18 cellular contexts compared by ENCODE assay signal in the genomic region with DNA sequence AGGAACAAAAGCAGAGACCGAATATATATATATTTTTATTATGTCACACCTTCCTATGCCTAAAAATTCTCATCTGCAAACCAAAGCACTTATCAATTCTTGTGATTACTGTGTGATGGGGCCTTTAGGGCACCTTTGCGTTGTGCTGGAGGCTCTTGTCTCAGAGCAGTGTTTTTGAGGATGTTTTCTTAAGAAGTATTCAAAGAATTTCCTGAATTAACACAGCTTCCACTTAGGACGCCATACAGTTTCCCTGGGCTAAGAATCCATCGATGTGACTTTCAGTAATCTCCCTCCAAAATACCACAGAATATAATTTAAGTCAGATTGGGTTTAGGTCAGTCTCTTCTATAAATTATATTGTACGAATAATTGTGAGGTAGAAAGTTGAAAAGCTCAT. TPM values are rescaled to one million over a fixed set of nuclear protein-coding genes. Genes with fewer than 3 reads are reported as not detected.
DNase-seq lines count a peak whose midpoint lies in the region; ATAC-seq, FAIRE-seq and TF ChIP-seq lines count a peak whose summit lies in the region.
"Had no signal": no experiment of that assay in that cellular context is flagged by ENCODE, and none has a peak within 500 bp of the region (broad histone marks: within the 10 kb centered on the region; RNA-seq: fewer than 3 reads in every experiment).

No MANE protein-coding gene starts in this region.

- H4K20me1 ChIP-seq in HepG2 (ENCODE audit: insufficient read depth, low read length): no peaks in the 10 kb centered on the region

- no peak overlapping the region for H2BK120ac ChIP-seq in mesendoderm (ENCODE audit: low read depth, low read length)

- TF ChIP-seq POLR2A in HepG2 (IDR thresholded peaks at IDR 0.05; ENCODE audit: insufficient read depth in 1 of 2, low read depth in 2 of 2, low read length in 2 of 2): no peak

- H3K27ac ChIP-seq in CD4-positive, alpha-beta T cell (ENCODE audit: low read depth, low read length): no peak overlapping the region
- H3K27ac ChIP-seq in mesendoderm (ENCODE audit: low read depth, low read length) (no peak overlapping the region), HepG2 (ENCODE audit: extremely low read length, insufficient read depth, low read length) (no peak overlapping the region)

- no peak overlapping the region for H3K4ac ChIP-seq in mesendoderm (ENCODE audit: low read depth, low read length)

- no peaks in the 10 kb centered on the region for H3K36me3 Mint-ChIP-seq in CD4-positive, alpha-beta T cell (ENCODE audit: low read depth)

- H3K4me1 Mint-ChIP-seq in CD4-positive, alpha-beta T cell (ENCODE audit: low read depth): peaks cover 17% of the 10 kb centered on the region

- no peak overlapping the region for H3K27ac Mint-ChIP-seq in CD4-positive, alpha-beta T cell

- CTCF ChIA-PET in CD4-positive, alpha-beta T cell (lab: Charles Lee): interaction anchor here (1.0 kb wide), 1 partner anchor 10 kb away, joined by 4 read pairs; no protein-coding TSS in a partner anchor
- CTCF ChIA-PET in HepG2 (lab: Yijun Ruan, JAX; ENCODE audit: low intra/inter-chr PET ratio, low total read pairs): no interaction called here

- no peak overlapping the region for H3K18ac ChIP-seq in mesendoderm (ENCODE audit: low read length)

- H3K9me3 Mint-ChIP-seq in CD4-positive, alpha-beta T cell: no peaks in the 10 kb centered on the region

- H3K4me1 ChIP-seq in mesendoderm (ENCODE audit: control insufficient read depth, low read depth, low read length): no peaks in the 10 kb centered on the region
- peaks cover 9% of the 10 kb centered on the region for H3K4me1 ChIP-seq in HepG2 (ENCODE audit: insufficient read depth, low read length)
- H3K4me1 ChIP-seq: BE2C had no signal

- WGBS in mesendoderm (ENCODE audit: extremely low coverage, insufficient coverage, low lambda C conversion rate): no CpG with 5 or more reads among the region's 5 CpGs
- WGBS in HepG2 (ENCODE audit: low lambda C conversion rate): 50% methylated on average over 5 of the region's 5 CpGs

- no peak for TF ChIP-seq CTCF in CD4-positive, alpha-beta T cell (IDR thresholded peaks at IDR 0.05)
- TF ChIP-seq CTCF in choroid plexus epithelial cell (conservative IDR thresholded peaks at IDR 0.05; ENCODE audit: low read depth, low read length): no peak
- no peak for TF ChIP-seq CTCF in HepG2 (CRISPR knock-in tag; IDR thresholded peaks at IDR 0.05)

- TF ChIP-seq RAD21 in HepG2 (CRISPR knock-in tag; IDR thresholded peaks at IDR 0.05): no peak

- H3K56ac ChIP-seq in mesendoderm (ENCODE audit: low read length): no peak overlapping the region

- no peak overlapping the region for H4K5ac ChIP-seq in mesendoderm (ENCODE audit: low read length)

- H2AK5ac ChIP-seq in mesendoderm (ENCODE audit: low read length): no peak overlapping the region

- no TSS peak for BruUV-seq in HepG2 (replicated peaks; lab: Mats Ljungman, UMichigan)

- no peak overlapping the region for H3K4me3 ChIP-seq in choroid plexus epithelial cell (ENCODE audit: low read depth, low read length)
- no peak overlapping the region for H3K4me3 ChIP-seq in mesendoderm (ENCODE audit: low read length)
- H3K4me3 ChIP-seq in HepG2 (replicated peaks in 1 of 3; ENCODE audit: insufficient read depth in 1 of 3, low read depth in 2 of 3, low read length in 3 of 3): no peak overlapping the region
- H3K4me3 ChIP-seq: HAP-1 had no signal

- POLR2A ChIA-PET in CD4-positive, alpha-beta T cell (lab: Charles Lee): interaction anchor here (0.7 to 1.6 kb wide), 3 partner anchors 10 to 342 kb away, joined by 3 to 6 read pairs (median 4); no protein-coding TSS in a partner anchor
- POLR2A ChIA-PET in HepG2 (lab: Yijun Ruan, JAX): no interaction called here

- H3K4me2 ChIP-seq in mesendoderm (ENCODE audit: low read length): no peak overlapping the region
- H3K4me2 ChIP-seq in HepG2 (ENCODE audit: low read depth, low read length): no peak overlapping the region

- intact Hi-C loops in CD4-positive, alpha-beta T cell (cut with DNase I, micrococcal nuclease): loop anchor here in 1 of 2 experiments (5.0 kb wide), 1 partner anchor 196 kb away; no protein-coding TSS in a partner anchor
- intact Hi-C loops in HepG2 (cut with micrococcal nuclease; ENCODE audit: unreplicated experiment): no loop called here

- no peak for DNase-seq in CD4-positive, alpha-beta T cell
- DNase-seq in ELF-1 (ENCODE audit: low read depth, low spot score) (peak; percentile 19), choroid plexus epithelial cell (ENCODE audit: low read depth) (peak; percentile 53), mesendoderm (peak; percentile 68), activated T-cell treated with anti-CD3 and anti-CD28 coated beads for 4 hours (no peak), HepG2 (ENCODE audit: low spot score) (no peak)
- DNase-seq: BE2C, DMS 273 treated with DMSO at 0.1 percent for 48 hours, MV-4-11, NCI-H1436, NCI-H2081, NCI-H2227 treated with DMSO at 0.1 percent for 48 hours, NCI-H524 treated with DMSO at 0.1 percent for 48 hours, OCI-M1, RPMI8226 had no signal

- H3K36me3 ChIP-seq in mesendoderm (ENCODE audit: control insufficient read depth, insufficient read depth, low read length) (no peaks in the 10 kb centered on the region), HepG2 (replicated peaks in 1 of 2; ENCODE audit: control insufficient read depth in 1 of 2, insufficient read depth in 2 of 2, low read length in 2 of 2) (no peaks in the 10 kb centered on the region)
- H3K36me3 ChIP-seq: BE2C, HAP-1 had no signal

- TF ChIP-seq EP300 in HepG2 (IDR thresholded peaks at IDR 0.05; ENCODE audit: low read depth in 2 of 2, low read length in 2 of 2) (no peak), HepG2 (CRISPR knock-in tag; IDR thresholded peaks at IDR 0.05; ENCODE audit: borderline replicate concordance) (no peak)

- no peak overlapping the region for H2AFZ ChIP-seq in HepG2 (ENCODE audit: low read length)

- H3K79me2 ChIP-seq in mesendoderm (ENCODE audit: control insufficient read depth, insufficient read depth, low read length): no peaks in the 10 kb centered on the region
- no peaks in the 10 kb centered on the region for H3K79me2 ChIP-seq in HepG2 (ENCODE audit: insufficient read depth, low read length)

- H3K23ac ChIP-seq in mesendoderm (ENCODE audit: low read length): no peak overlapping the region

- H2BK5ac ChIP-seq in mesendoderm (ENCODE audit: low read length): no peak overlapping the region

- H4K8ac ChIP-seq in mesendoderm (ENCODE audit: low read depth, low read length): no peak overlapping the region

- no peaks in the 10 kb centered on the region for H3K27me3 ChIP-seq in CD4-positive, alpha-beta T cell (ENCODE audit: control insufficient read depth, insufficient read depth, low read length)
- H3K27me3 ChIP-seq in mesendoderm (ENCODE audit: insufficient read depth, low read length, poor library complexity) (no peaks in the 10 kb centered on the region), HepG2 (ENCODE audit: control insufficient read depth in 1 of 2, insufficient read depth in 2 of 2, low read length in 2 of 2) (peaks cover 0 to 9% of the 10 kb centered on the region in 2 experiments; a peak in 2 of 5 replicates)
- H3K27me3 ChIP-seq: BE2C had no signal

- no peak for FAIRE-seq in HepG2 (lab: Jason Lieb, UNC)

- H3K4me3 Mint-ChIP-seq in CD4-positive, alpha-beta T cell: peak overlapping the region; percentile 12

- no peaks in the 10 kb centered on the region for H3K27me3 Mint-ChIP-seq in CD4-positive, alpha-beta T cell

- no peaks in the 10 kb centered on the region for H3K9me3 ChIP-seq in CD4-positive, alpha-beta T cell (ENCODE audit: control insufficient read depth, low read length)
- no peaks in the 10 kb centered on the region for H3K9me3 ChIP-seq in HepG2 (ENCODE audit: low read length)
- H3K9me3 ChIP-seq: BE2C, HAP-1 had no signal

- H3K9ac ChIP-seq in mesendoderm (ENCODE audit: low read length) (no peak overlapping the region), HepG2 (ENCODE audit: insufficient read depth, low read depth, low read length) (no peak overlapping the region)

- H2BK15ac ChIP-seq in mesendoderm (replicated peaks; ENCODE audit: low read depth): no peak overlapping the region

- no peak for ATAC-seq in CD4-positive, alpha-beta T cell (ENCODE audit: poor library complexity)
- no peak for ATAC-seq in GM21528 (IDR thresholded peaks at IDR 0.05; ENCODE audit: low FRiP score, unreplicated experiment)
- ATAC-seq in HepG2: no peak
- no peak for ATAC-seq in GM18511 (IDR thresholded peaks at IDR 0.05; ENCODE audit: unreplicated experiment)

- in situ Hi-C loops in HepG2 (cut with HindIII; ENCODE audit: extremely low pct_ligation_motif_present, low pct_unique_long_range_greater_than_20kb): no loop called here

- H3K79me1 ChIP-seq in mesendoderm (ENCODE audit: low read length): no peaks in the 10 kb centered on the region

TF ChIP-seq in HepG2, 621 proteins besides CTCF, POLR2A, EP300 and RAD21:
- TF ChIP-seq RFX3 (CRISPR knock-in tag; IDR thresholded peaks at IDR 0.05) (no peak), ERF (CRISPR knock-in tag; IDR thresholded peaks at IDR 0.05) (no peak), ZNF251 (CRISPR knock-in tag; IDR thresholded peaks at IDR 0.05) (no peak), YEATS2 (CRISPR knock-in tag; IDR thresholded peaks at IDR 0.05; ENCODE audit: borderline replicate concordance) (no peak)

RNA-seq across cellular contexts. Expression of gene HIF1A, which starts 22.0 kb away (rescaled TPM):
- 100 to 1,000 TPM; 350 to 369 TPM for total RNA-seq in CD4-positive, alpha-beta T cell
- 212 TPM for polyA plus RNA-seq in mesendoderm (2013, experiment 1 of 2)
- polyA plus RNA-seq in mesendoderm (2013, experiment 2 of 2): 208 TPM
- total RNA-seq in HepG2 (2016; rRNA removed; fragmentation: Illumina TruSeq; extraction: Trizol): 126 and 211 TPM in 2 replicates
- total RNA-seq in HepG2 (2016; cell fraction: cytosol; rRNA removed; fragmentation: Illumina TruSeq; extraction: Trizol; ENCODE audit: low read depth): 19.1 and 34.5 TPM in 2 replicates
- 123 and 189 TPM in 2 replicates for total RNA-seq in HepG2 (2016; cell fraction: insoluble cytoplasmic fraction; rRNA removed; fragmentation: Illumina TruSeq; extraction: Trizol)
- 36.2 and 39.8 TPM in 2 replicates for total RNA-seq in HepG2 (2016; cell fraction: membrane; rRNA removed; fragmentation: Illumina TruSeq; extraction: Trizol)
- total RNA-seq in HepG2 (2016; cell fraction: nucleus; rRNA removed; fragmentation: Illumina TruSeq; extraction: Trizol): 102 and 119 TPM in 2 replicates
- 41.0 and 42.8 TPM in 2 replicates for polyA plus RNA-seq in HepG2 (2011; rRNA removed)
- polyA plus RNA-seq in HepG2 (2011; cell fraction: cytosol; rRNA removed): 19.1 and 32.4 TPM in 2 replicates
- 26.9 and 40.5 TPM in 2 replicates for polyA plus RNA-seq in HepG2 (2011; cell fraction: nucleus; rRNA removed)
- polyA plus RNA-seq in HepG2 (2012): 58.1 and 68.2 TPM in 2 replicates
- 3.1 and 3.4 TPM in 2 replicates for polyA plus RNA-seq in HepG2 (2016; cell fraction: cytosol; fragmentation: Illumina TruSeq; extraction: Trizol; ENCODE audit: low read depth)
- polyA plus RNA-seq in HepG2 (2016; cell fraction: insoluble cytoplasmic fraction; fragmentation: Illumina TruSeq; extraction: Trizol; ENCODE audit: low read depth): 155 and 156 TPM in 2 replicates
- 11.9 and 12.5 TPM in 2 replicates for polyA plus RNA-seq in HepG2 (2016; cell fraction: membrane; fragmentation: Illumina TruSeq; extraction: Trizol; ENCODE audit: low read depth)
- polyA plus RNA-seq in HepG2 (2016; cell fraction: nucleus; fragmentation: Illumina TruSeq; extraction: Trizol; ENCODE audit: insufficient read depth, low read depth): 108 and 129 TPM in 2 replicates
- polyA minus RNA-seq in HepG2 (2011; rRNA and poly(A)+ RNA removed; ENCODE audit: low replicate concordance): 67.4 and 132 TPM in 2 replicates
- 77.8 and 127 TPM in 2 replicates for polyA minus RNA-seq in HepG2 (2011; cell fraction: cytosol; rRNA and poly(A)+ RNA removed)
- polyA minus RNA-seq in HepG2 (2011; cell fraction: nucleus; rRNA and poly(A)+ RNA removed): 102 and 161 TPM in 2 replicates

Comparison
In these comparisons a context has a peak if more than half of its experiments do, and no peak if none do; other contexts are left out.
1. DNase-seq: peak in ELF-1 (single experiment), choroid plexus epithelial cell (single experiment) and mesendoderm (single experiment); none in CD4-positive, alpha-beta T cell (0 of 10), activated T-cell treated with anti-CD3 and anti-CD28 coated beads for 4 hours (single experiment) and HepG2 (single experiment).